Comparison of ENCODE assay signal across 13 cellular contexts in genomic region chr13:46804391-46804815, GRCh38. TPM values are rescaled to one million over a fixed set of nuclear protein-coding genes. Genes with fewer than 3 reads are reported as not detected.
A peak's percentile ranks its signal among the peaks of the same experiment; 100 is the strongest.
DNase-seq lines count a peak whose midpoint lies in the region; ATAC-seq, FAIRE-seq and TF ChIP-seq lines count a peak whose summit lies in the region.
"Had no signal": no experiment of that assay in that cellular context is flagged by ENCODE, and none has a peak within 500 bp of the region (broad histone marks: within the 10 kb centered on the region; RNA-seq: fewer than 3 reads in every experiment).

No MANE protein-coding gene starts in this region.

- DNase-seq in AG10803 (ENCODE audit: low read depth) (peak; percentile 95), HTR-8/SVneo (ENCODE audit: insufficient read length, low spot score) (peak; percentile 34), astrocyte of the hippocampus (ENCODE audit: low read depth, low spot score) (peak; percentile 93), kidney glomerular epithelial cell (lab: John Stamatoyannopoulos, UW) (peak; percentile 95), GOT3 (lab: John Stamatoyannopoulos, UW) (no peak), mucosa of gallbladder (ENCODE audit: low spot score) (no peak)
- DNase-seq in activated CD8-positive, alpha-beta memory T cell treated with anti-CD3 and anti-CD28 coated beads, Interleukin-2, amount 50 U/mL, for 48 hours: no peak
- DNase-seq: activated CD8-positive, alpha-beta memory T cell treated with anti-CD3 and anti-CD28 coated beads, Interleukin-2, amount 10 ng/mL, durations not matched to agents 7 days and 5 days; heart right ventricle; NCI-H1436 treated with DMSO at 0.1 percent for 48 hours; stimulated activated CD4-positive, alpha-beta T cell treated with anti-CD3 and anti-CD28 coated beads, Interleukin-12 subunit alpha, Interleukin-12 subunit beta, amount 100 ng/mL, for 4 hours had no signal

- no peak for ATAC-seq in HG02623 (IDR thresholded peaks at IDR 0.05; ENCODE audit: unreplicated experiment)
- ATAC-seq: activated CD8-positive, alpha-beta memory T cell treated with anti-CD3 and anti-CD28 coated beads, Interleukin-2, amount 10 ng/mL, durations not matched to agents 7 days and 5 days; GM12878; heart right ventricle had no signal

- H3K4me3 ChIP-seq in AG10803 (ENCODE audit: low read length): no peak overlapping the region
- H3K4me3 ChIP-seq: GM12878, heart right ventricle had no signal

- FAIRE-seq in HTR-8/SVneo (lab: Jason Lieb, UNC): no peak
- FAIRE-seq: GM12878 had no signal

- peak; percentile 25; the same call in 1 of the 2 replicates for TF ChIP-seq CTCF in AG10803 (conservative IDR thresholded peaks at IDR 0.05; ENCODE audit: low read length)

RNA-seq across cellular contexts. Expression of gene ESD, which starts 7.4 kb away (rescaled TPM):
- total RNA-seq in mucosa of gallbladder: 86.8 TPM

Comparison
In these comparisons a context has a peak if more than half of its experiments do, and no peak if none do; other contexts are left out.
1. DNase-seq: peak in AG10803 (single experiment), HTR-8/SVneo (single experiment), astrocyte of the hippocampus (single experiment) and kidney glomerular epithelial cell (single experiment); none in GOT3 (single experiment), mucosa of gallbladder (single experiment) and activated CD8-positive, alpha-beta memory T cell treated with anti-CD3 and anti-CD28 coated beads, Interleukin-2, amount 50 U/mL, for 48 hours (single experiment).